In the genomic region with DNA sequence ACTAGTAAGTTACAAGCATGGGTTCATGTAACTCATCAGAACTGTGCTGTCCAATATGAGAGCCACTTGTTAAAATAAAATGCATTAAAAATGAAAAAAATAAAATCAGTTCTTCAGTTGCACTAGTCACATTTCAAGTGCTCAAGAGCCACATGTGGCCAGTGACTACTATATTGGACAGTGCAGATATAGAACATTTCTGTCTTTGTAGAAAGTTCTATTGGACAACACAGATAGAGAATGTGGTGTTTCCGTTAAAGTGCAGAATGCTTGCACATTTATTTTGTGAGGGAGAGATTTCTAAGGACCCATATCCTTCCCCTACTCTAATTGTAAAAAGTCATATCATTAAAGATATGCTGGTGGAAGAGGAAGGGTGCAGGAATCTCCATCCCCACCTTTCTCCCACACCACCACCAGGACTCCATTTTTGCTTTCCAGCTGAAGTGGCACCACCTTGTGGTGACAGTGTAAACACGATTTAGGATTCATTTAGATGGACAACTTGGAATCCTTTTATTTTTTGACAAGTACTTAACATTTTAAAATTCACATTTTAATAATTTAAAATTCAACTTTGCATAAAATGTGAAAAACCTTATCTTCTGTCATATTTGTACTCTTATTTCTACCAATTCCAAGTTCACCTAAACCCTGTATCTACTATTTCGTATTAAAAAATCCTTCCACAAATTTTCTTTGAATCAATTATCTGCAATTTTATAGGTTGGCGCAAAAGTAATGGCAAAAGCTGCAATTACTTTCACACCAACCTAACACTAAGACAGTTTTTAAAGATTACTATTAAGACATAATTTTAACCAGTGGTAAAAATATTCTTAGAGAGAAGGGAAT, we compare ENCODE assay signal across 8 cellular contexts. TPM values are rescaled to one million over a fixed set of nuclear protein-coding genes. Genes with fewer than 3 reads are reported as not detected.
DNase-seq lines count a peak whose midpoint lies in the region; ATAC-seq, FAIRE-seq and TF ChIP-seq lines count a peak whose summit lies in the region.

No MANE protein-coding gene starts in this region.

- peak; percentile 94 for ATAC-seq in K562
- ATAC-seq in GM21528 (IDR thresholded peaks at IDR 0.05; ENCODE audit: low FRiP score, unreplicated experiment), result no peak
- ATAC-seq in HG02571 (IDR thresholded peaks at IDR 0.05; ENCODE audit: unreplicated experiment), result no peak

- 5% methylated on average over 4 of the region's 4 CpGs for WGBS in K562 (ENCODE audit: insufficient coverage, low coverage, missing lambda C conversion rate)
- 74 to 78% methylated on average over 4 of the region's 4 CpGs for WGBS in tibial nerve, 2 donors

- H3K9ac ChIP-seq in K562 (ENCODE audit: insufficient read depth in 1 of 2, low read depth in 2 of 2, low read length in 2 of 2), result no peak overlapping the region

- H3K36me3 ChIP-seq in BJ (ENCODE audit: control insufficient read depth, insufficient read depth, low read length), result no peaks in the 10 kb centered on the region
- H3K36me3 ChIP-seq in K562 (ENCODE audit: control insufficient read depth, insufficient read depth, low read length), result no peaks in the 10 kb centered on the region
- H3K36me3 ChIP-seq in tibial nerve, result no peaks in the 10 kb centered on the region

- POLR2A ChIA-PET in BJ (lab: Charles Lee), result no interaction called here
- POLR2A ChIA-PET in K562 (lab: Yijun Ruan, JAX), result interaction anchor here (0.8 kb wide), 1 partner anchor 362 kb away, joined by 4 read pairs; no protein-coding TSS in a partner anchor

- H3K4me1 ChIP-seq in K562 (replicated peaks in 1 of 2; ENCODE audit: control insufficient read depth in 2 of 2, insufficient read depth in 2 of 2, low read length in 2 of 2) (no peaks in the 10 kb centered on the region), tibial nerve (no peaks in the 10 kb centered on the region)

- intact Hi-C loops in K562 (cut with micrococcal nuclease), result loop anchor here (5.0 kb wide), 5 partner anchors 95 to 905 kb away; a partner anchor contains a TSS

- TF ChIP-seq POLR2A in K562 (conservative IDR thresholded peaks at IDR 0.05) (no peak), tibial nerve (IDR thresholded peaks at IDR 0.05) (no peak)

- H3K79me2 ChIP-seq in K562 (ENCODE audit: control insufficient read depth, insufficient read depth, low read length), result no peaks in the 10 kb centered on the region

- no peaks in the 10 kb centered on the region for H3K9me3 ChIP-seq in K562 (replicated peaks; ENCODE audit: control insufficient read depth, insufficient read depth, low read depth, low read length)
- no peaks in the 10 kb centered on the region for H3K9me3 ChIP-seq in tibial nerve

- CTCF ChIA-PET in BJ (lab: Yijun Ruan, JAX) (interaction anchor here (0.6 to 1.9 kb wide), 12 partner anchors 9 to 448 kb away, joined by 3 to 8 read pairs (median 3); a partner anchor contains a TSS), K562 (lab: Yijun Ruan, JAX; ENCODE audit: low intra/inter-chr PET ratio) (interaction anchor here (0.8 kb wide), 2 partner anchors 16 to 250 kb away, joined by 4 to 5 read pairs; no protein-coding TSS in a partner anchor)

- no peak overlapping the region for H2AFZ ChIP-seq in K562 (ENCODE audit: low read depth, low read length)

- peak; percentile 89 for FAIRE-seq in K562 (lab: Jason Lieb, UNC)
- peak; percentile 93 for FAIRE-seq in islet of Langerhans (lab: Jason Lieb, UNC)

- H4K20me1 ChIP-seq in K562 (replicated peaks; ENCODE audit: control insufficient read depth, insufficient read depth, low read length), result no peaks in the 10 kb centered on the region

- H3K4me3 ChIP-seq in BJ (ENCODE audit: low read depth, low read length) (no peak overlapping the region), GM12875 (ENCODE audit: low read depth, low read length) (no peak overlapping the region), K562 (no peak overlapping the region), tibial nerve (no peak overlapping the region)

- no peaks in the 10 kb centered on the region for H3K9me1 ChIP-seq in K562 (ENCODE audit: control insufficient read depth, insufficient read depth, low read length)

- no TSS peak for BruUV-seq in K562 (replicated peaks; lab: Mats Ljungman, UMichigan)

- TF ChIP-seq CTCF in BJ (IDR thresholded peaks at IDR 0.05; ENCODE audit: insufficient read depth, low read depth, low read length) (peak; percentile 77), GM12875 (IDR thresholded peaks at IDR 0.05; ENCODE audit: borderline replicate concordance, insufficient read depth, low read depth, low read length) (peak; percentile 60; the same call in 1 of the 2 replicates), K562 (IDR thresholded peaks at IDR 0.05 in 2 of 3, conservative IDR thresholded peaks at IDR 0.05 in 1 of 3; ENCODE audit: insufficient read depth in 2 of 3, low read depth in 1 of 3, low read length in 3 of 3) (peak; percentile 82 to 93 (median 89)), tibial nerve (IDR thresholded peaks at IDR 0.05) (peak; percentile 61 to 75 (median 63))

- TF ChIP-seq RAD21 in K562 (CRISPR knock-in tag; conservative IDR thresholded peaks at IDR 0.05 in 1 of 2, IDR thresholded peaks at IDR 0.05 in 1 of 2), result peak; percentile 71 to 85

- in situ Hi-C loops in K562 (cut with MboI), result loop anchor here (25.0 kb wide), 1 partner anchor 895 kb away; no protein-coding TSS in a partner anchor

- no peak for TF ChIP-seq EP300 in K562 (IDR thresholded peaks at IDR 0.05; ENCODE audit: low read length)
- no peak for TF ChIP-seq EP300 in tibial nerve (IDR thresholded peaks at IDR 0.05)

- H3K27me3 ChIP-seq in BJ (ENCODE audit: control insufficient read depth, insufficient read depth, low read length), result no peaks in the 10 kb centered on the region
- H3K27me3 ChIP-seq in K562 (ENCODE audit: control insufficient read depth in 2 of 2, insufficient read depth in 2 of 2, low read length in 2 of 2), result peaks cover 4 to 6% of the 10 kb centered on the region in 2 experiments; a peak in 2 of 5 replicates
- H3K27me3 ChIP-seq in tibial nerve, result no peaks in the 10 kb centered on the region

- H3K27ac ChIP-seq in K562 (ENCODE audit: extremely low read depth, low read depth, low read length) (no peak overlapping the region), tibial nerve (no peak overlapping the region)

- no peak for DNase-seq in BJ (ENCODE audit: low read depth)
- DNase-seq in NCI-H2171 treated with DMSO at 0.1 percent for 48 hours (lab: John Stamatoyannopoulos, UW), result peak; percentile 35
- DNase-seq in K562 (ENCODE audit: extremely low read depth in 1 of 4, low spot score in 3 of 4), result peak; percentile 66 to 75 (median 69)
- DNase-seq in tibial nerve (ENCODE audit: low spot score in 2 of 2), result peak in 1 of 2 donors; percentile 47

- no peak overlapping the region for H3K4me2 ChIP-seq in K562 (ENCODE audit: insufficient read depth, low read length)

TF ChIP-seq in K562, 482 proteins besides CTCF, POLR2A, EP300 and RAD21 (continues in another document):
- TF ChIP-seq BMI1 (IDR thresholded peaks at IDR 0.05; ENCODE audit: low read length), result peak; percentile 64; the same call in 1 of the 2 replicates
- TF ChIP-seq ZNF12 (CRISPR knock-in tag; IDR thresholded peaks at IDR 0.05), result no peak
- TF ChIP-seq, protein P1, sequence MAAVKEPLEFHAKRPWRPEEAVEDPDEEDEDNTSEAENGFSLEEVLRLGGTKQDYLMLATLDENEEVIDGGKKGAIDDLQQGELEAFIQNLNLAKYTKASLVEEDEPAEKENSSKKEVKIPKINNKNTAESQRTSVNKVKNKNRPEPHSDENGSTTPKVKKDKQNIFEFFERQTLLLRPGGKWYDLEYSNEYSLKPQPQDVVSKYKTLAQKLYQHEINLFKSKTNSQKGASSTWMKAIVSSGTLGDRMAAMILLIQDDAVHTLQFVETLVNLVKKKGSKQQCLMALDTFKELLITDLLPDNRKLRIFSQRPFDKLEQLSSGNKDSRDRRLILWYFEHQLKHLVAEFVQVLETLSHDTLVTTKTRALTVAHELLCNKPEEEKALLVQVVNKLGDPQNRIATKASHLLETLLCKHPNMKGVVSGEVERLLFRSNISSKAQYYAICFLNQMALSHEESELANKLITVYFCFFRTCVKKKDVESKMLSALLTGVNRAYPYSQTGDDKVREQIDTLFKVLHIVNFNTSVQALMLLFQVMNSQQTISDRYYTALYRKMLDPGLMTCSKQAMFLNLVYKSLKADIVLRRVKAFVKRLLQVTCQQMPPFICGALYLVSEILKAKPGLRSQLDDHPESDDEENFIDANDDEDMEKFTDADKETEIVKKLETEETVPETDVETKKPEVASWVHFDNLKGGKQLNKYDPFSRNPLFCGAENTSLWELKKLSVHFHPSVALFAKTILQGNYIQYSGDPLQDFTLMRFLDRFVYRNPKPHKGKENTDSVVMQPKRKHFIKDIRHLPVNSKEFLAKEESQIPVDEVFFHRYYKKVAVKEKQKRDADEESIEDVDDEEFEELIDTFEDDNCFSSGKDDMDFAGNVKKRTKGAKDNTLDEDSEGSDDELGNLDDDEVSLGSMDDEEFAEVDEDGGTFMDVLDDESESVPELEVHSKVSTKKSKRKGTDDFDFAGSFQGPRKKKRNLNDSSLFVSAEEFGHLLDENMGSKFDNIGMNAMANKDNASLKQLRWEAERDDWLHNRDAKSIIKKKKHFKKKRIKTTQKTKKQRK (IDR thresholded peaks at IDR 0.05; ENCODE audit: borderline replicate concordance, low read depth, low read length), result no peak
- TF ChIP-seq ATF7 (IDR thresholded peaks at IDR 0.05), result no peak
- 0 out of 4 replicates have a peak, but pooled peaks of 1 of the 2 experiments have one; percentile 40 for TF ChIP-seq FOXK2 (conservative IDR thresholded peaks at IDR 0.05 in 1 of 2, IDR thresholded peaks at IDR 0.05 in 1 of 2; ENCODE audit: low read depth in 2 of 2)

RNA-seq across cellular contexts. Expression of a gene that starts 9.4 kb away (rescaled TPM):
- polyA plus RNA-seq in BJ (2011; rRNA removed) (4.0 and 7.8 TPM in 2 replicates), K562 (2011; rRNA removed) (0.01 and 0.03 TPM in 2 replicates), K562 (2014; fragmentation: Illumina TruSeq; extraction: Trizol) (not detected in 2 replicates), K562 (2014; fragmentation: Nextera tagmentation; extraction: Ambion mirVana) (under 1 TPM in 1 of 2 experiments, not detected in 1; 0.04 TPM), K562 (2014; rRNA removed) (not detected in 2 replicates)
- 2.2 TPM in 2 replicates for polyA minus RNA-seq in BJ (2011; rRNA and poly(A)+ RNA removed)
- 0.14 TPM in 1 of 2 replicates, not detected in the other for total RNA-seq in K562 (2011; cell fraction: chromatin; rRNA removed; ENCODE audit: low replicate concordance)
- total RNA-seq in K562 (2011; cell fraction: nucleolus; rRNA removed), result not detected in 2 replicates
- total RNA-seq in K562 (2011; cell fraction: nucleoplasm; rRNA removed), result not detected in 2 replicates
- total RNA-seq in K562 (2014; rRNA removed) (not detected in 2 replicates), K562 (2014; rRNA removed; fragmentation: Illumina TruSeq; extraction: Trizol) (0.04 TPM in 1 of 2 replicates, not detected in the other), K562 (2015; rRNA removed; fragmentation: Illumina TruSeq; extraction: Trizol) (not detected in 2 replicates), K562 (2021) (0.07 and 0.11 TPM in 2 replicates), tibial nerve (10 to 100 TPM; 58.3 to 73.2 (median 59.5) TPM)
- 0.01 TPM in 1 of 2 replicates, not detected in the other for polyA plus RNA-seq in K562 (2011; cell fraction: cytosol; rRNA removed)
- 0.04 TPM in 1 of 2 replicates, not detected in the other for polyA plus RNA-seq in K562 (2011; cell fraction: nucleus; rRNA removed)
- polyA plus RNA-seq in K562 (2012), result 0.03 TPM in 2 replicates
- polyA minus RNA-seq in K562 (2011; rRNA and poly(A)+ RNA removed), result 0.04 TPM in 1 of 2 replicates, not detected in the other
- not detected in 2 replicates for polyA minus RNA-seq in K562 (2011; cell fraction: cytosol; rRNA and poly(A)+ RNA removed)
- polyA minus RNA-seq in K562 (2011; cell fraction: nucleus; rRNA and poly(A)+ RNA removed), result 0.13 and 0.22 TPM in 2 replicates

Comparison
In these comparisons a context has a peak if more than half of its experiments do, and no peak if none do; other contexts are left out.
1. RNA of a gene that starts 9.4 kb away (total RNA-seq): 58.3 to 73.2 TPM in tibial nerve; 0.04 to 0.14 TPM in K562; every median in the first group is over 10 times any median in the second.
2. Peak in every context shown above with its lines, with median percentiles within 50 percentile points of each other: CTCF ChIP-seq.